ENCODE assay signal across 20 cellular contexts in genomic region chr15:60038111-60038521, GRCh38. TPM values are rescaled to one million over a fixed set of nuclear protein-coding genes. Genes with fewer than 3 reads are reported as not detected.
DNase-seq lines count a peak whose midpoint lies in the region; ATAC-seq and TF ChIP-seq lines count a peak whose summit lies in the region.
"Had no signal": no experiment of that assay in that cellular context is flagged by ENCODE, and none has a peak within 500 bp of the region (broad histone marks: within the 10 kb centered on the region; RNA-seq: fewer than 3 reads in every experiment).

No MANE protein-coding gene starts in this region.

- no peak overlapping the region for H3K27ac Mint-ChIP-seq in Calu3 (ENCODE audit: unreplicated experiment)
- no peak overlapping the region for H3K27ac Mint-ChIP-seq in T-helper 2 cell treated with Interferon-gamma antibody and Interleukin-4, amounts not matched to agents 5 μg/mL and 100 μg/mL, for 36 hours
- H3K27ac Mint-ChIP-seq: dendritic cell treated with granulocyte-macrophage colony-stimulating factor and Interleukin-4, amounts not matched to agents 40 ng/mL and 50 ng/mL, for 4 days had no signal

- H3K9me3 ChIP-seq in iPS-18c (ENCODE audit: control insufficient read depth, insufficient read depth, low read length), result no peaks in the 10 kb centered on the region
- H3K9me3 ChIP-seq: MG63, sigmoid colon, testis had no signal

- CTCF ChIA-PET in Calu3 (lab: Charles Lee), result interaction anchor here (0.6 kb wide), 1 partner anchor 448 kb away, joined by 4 read pairs; no protein-coding TSS in a partner anchor

- in situ Hi-C loops in G401 (cut with HindIII; ENCODE audit: low sequenced_read_pairs), result no loop called here

- no peak for TF ChIP-seq CTCF in Calu3 (IDR thresholded peaks at IDR 0.05; ENCODE audit: unreplicated experiment)

- no peaks in the 10 kb centered on the region for H3K9me3 Mint-ChIP-seq in Calu3 (ENCODE audit: low read depth, unreplicated experiment)
- H3K9me3 Mint-ChIP-seq in T-helper 2 cell treated with Interferon-gamma antibody and Interleukin-4, amounts not matched to agents 5 μg/mL and 100 μg/mL, for 36 hours, result no peaks in the 10 kb centered on the region
- H3K9me3 Mint-ChIP-seq: dendritic cell treated with granulocyte-macrophage colony-stimulating factor and Interleukin-4, amounts not matched to agents 40 ng/mL and 50 ng/mL, for 4 days had no signal

- H3K4me1 Mint-ChIP-seq in Calu3 (ENCODE audit: low read depth, unreplicated experiment), result peaks cover 38% of the 10 kb centered on the region
- H3K4me1 Mint-ChIP-seq in T-helper 2 cell treated with Interferon-gamma antibody and Interleukin-4, amounts not matched to agents 5 μg/mL and 100 μg/mL, for 36 hours (ENCODE audit: low read depth), result peaks cover 7% of the 10 kb centered on the region

- intact Hi-C loops in Calu3 (cut with micrococcal nuclease; ENCODE audit: unreplicated experiment), result loop anchor here (5.0 kb wide), 1 partner anchor 121 kb away; no protein-coding TSS in a partner anchor
- intact Hi-C loops in cardiac septum (cut with DNase I), result no loop called here

- H3K4me3 ChIP-seq in iPS-18c (ENCODE audit: insufficient read depth, low read depth, low read length), result peak overlapping the region; percentile 9; the same call in 1 of the 2 replicates
- H3K4me3 ChIP-seq: MG63, sigmoid colon, testis had no signal

- H3K4me3 Mint-ChIP-seq in Calu3 (ENCODE audit: low read depth, unreplicated experiment), result no peak overlapping the region
- H3K4me3 Mint-ChIP-seq in T-helper 2 cell treated with Interferon-gamma antibody and Interleukin-4, amounts not matched to agents 5 μg/mL and 100 μg/mL, for 36 hours, result no peak overlapping the region
- H3K4me3 Mint-ChIP-seq: dendritic cell treated with granulocyte-macrophage colony-stimulating factor and Interleukin-4, amounts not matched to agents 40 ng/mL and 50 ng/mL, for 4 days had no signal

- DNase-seq in Calu3 (peak; percentile 47), G401 (ENCODE audit: low spot score) (peak; percentile 94), NCI-H69 (lab: John Stamatoyannopoulos, UW) (peak; percentile 98), cardiac septum (ENCODE audit: low spot score) (no peak)
- DNase-seq in activated CD4-positive, alpha-beta T cell treated with anti-CD3 and anti-CD28 coated beads, Interleukin-2, amount 50 U/mL, for 4 hours, result no peak
- DNase-seq in T-helper 2 cell treated with Interferon-gamma antibody and Interleukin-4, amounts not matched to agents 5 μg/mL and 100 μg/mL, for 36 hours (ENCODE audit: low spot score), result no peak
- DNase-seq: activated CD4-positive, alpha-beta T cell treated with anti-CD3 and anti-CD28 coated beads for 1 hour; activated CD8-positive, alpha-beta memory T cell treated with anti-CD3 and anti-CD28 coated beads, Interleukin-2, amount 50 U/mL, for 48 hours; AML-193; head of caudate nucleus; MG63; sigmoid colon; stimulated activated CD4-positive, alpha-beta T cell treated with anti-CD3 and anti-CD28 coated beads, Interleukin-2, amount 100 ng/mL, for 48 hours; testis had no signal

- BruUV-seq in Calu3 (replicated peaks; lab: Mats Ljungman, UMichigan), result no TSS peak

- no peak for ATAC-seq in HG02642 (IDR thresholded peaks at IDR 0.05; ENCODE audit: poor library complexity, unreplicated experiment)
- ATAC-seq: esophagus mucosa, Panc1 had no signal

- H3K27me3 Mint-ChIP-seq in Calu3 (ENCODE audit: unreplicated experiment), result no peaks in the 10 kb centered on the region
- H3K27me3 Mint-ChIP-seq in T-helper 2 cell treated with Interferon-gamma antibody and Interleukin-4, amounts not matched to agents 5 μg/mL and 100 μg/mL, for 36 hours (ENCODE audit: low read depth), result no peaks in the 10 kb centered on the region

- no peaks in the 10 kb centered on the region for H3K36me3 Mint-ChIP-seq in Calu3 (ENCODE audit: insufficient read depth, unreplicated experiment)
- no peaks in the 10 kb centered on the region for H3K36me3 Mint-ChIP-seq in T-helper 2 cell treated with Interferon-gamma antibody and Interleukin-4, amounts not matched to agents 5 μg/mL and 100 μg/mL, for 36 hours (ENCODE audit: low read depth)

RNA-seq across cellular contexts. Expression of gene FOXB1, which starts 34.0 kb away (rescaled TPM):
- total RNA-seq in Calu3 (2022) (not detected in 2 replicates), cardiac septum (not detected)
- not detected in 2 replicates for total RNA-seq in G401 (2014; rRNA removed; shearing (Covaris generic))
- total RNA-seq: esophagus mucosa, HT1080, sigmoid colon had no signal

Comparison
In these comparisons a context has a peak if more than half of its experiments do, and no peak if none do; other contexts are left out.
1. DNase-seq: peak in Calu3 (single experiment), G401 (single experiment) and NCI-H69 (single experiment); none in activated CD4-positive, alpha-beta T cell treated with anti-CD3 and anti-CD28 coated beads, Interleukin-2, amount 50 U/mL, for 4 hours (0 of 2), T-helper 2 cell treated with Interferon-gamma antibody and Interleukin-4, amounts not matched to agents 5 μg/mL and 100 μg/mL, for 36 hours (single experiment) and cardiac septum (single experiment).